ENCODE assay signal across 13 cellular contexts in the genomic region with DNA sequence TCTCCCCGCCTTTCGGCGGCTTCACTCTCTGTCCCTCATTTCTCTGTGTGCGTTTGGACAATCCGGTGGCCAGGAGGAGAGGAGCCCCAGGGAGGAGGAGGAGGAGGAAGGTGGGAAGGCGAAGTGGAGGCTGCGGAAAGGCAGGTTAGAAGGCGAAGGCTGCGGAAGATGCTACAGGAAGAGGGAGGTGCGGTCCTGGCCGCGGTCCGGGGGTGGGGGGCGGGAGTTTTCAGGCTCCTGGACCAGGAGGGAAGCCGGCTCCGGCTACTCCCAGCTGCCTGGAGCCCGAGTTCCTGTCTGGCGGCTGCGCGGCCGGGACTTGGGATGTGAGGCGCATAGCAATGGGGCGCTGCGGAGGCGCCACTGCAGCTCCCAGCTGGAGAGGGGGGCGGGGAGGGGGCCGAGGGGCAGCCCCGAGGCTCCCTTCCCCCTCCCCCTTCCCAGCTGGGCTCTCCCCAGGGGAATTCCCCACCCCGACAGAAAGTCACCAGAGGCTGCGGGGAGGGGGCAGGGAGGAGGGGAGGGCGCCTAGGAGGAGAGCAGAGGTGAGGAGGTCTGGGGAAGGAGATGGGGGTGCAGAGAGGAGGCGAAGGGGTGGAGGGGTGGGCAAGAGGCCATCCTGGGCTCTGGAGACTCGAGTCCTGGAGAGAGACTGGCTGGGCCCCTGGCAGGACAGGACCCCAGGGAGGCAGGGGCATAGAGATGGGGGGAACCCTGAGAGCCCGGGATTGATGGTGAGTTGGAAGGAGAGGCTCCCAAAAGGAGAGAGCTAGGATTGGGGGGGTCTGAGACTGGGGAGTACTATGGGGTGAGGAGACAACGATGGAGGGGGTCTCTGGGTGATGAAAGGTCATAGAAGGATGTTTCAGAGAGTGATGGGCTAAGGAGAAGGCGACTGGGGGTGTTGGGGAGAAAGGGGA. TPM values are rescaled to one million over a fixed set of nuclear protein-coding genes. Genes with fewer than 3 reads are reported as not detected.
A peak's percentile ranks its signal among the peaks of the same experiment; 100 is the strongest.
DNase-seq lines count a peak whose midpoint lies in the region; ATAC-seq lines count a peak whose summit lies in the region.
"Had no signal": no experiment of that assay in that cellular context is flagged by ENCODE, and none has a peak within 500 bp of the region (broad histone marks: within the 10 kb centered on the region; RNA-seq: fewer than 3 reads in every experiment).

No MANE protein-coding gene starts in this region.

- no peak overlapping the region for H3K27ac Mint-ChIP-seq in T-helper 2 cell treated with Interferon-gamma antibody and Interleukin-4, amounts not matched to agents 5 μg/mL and 100 μg/mL, for 36 hours
- H3K27ac Mint-ChIP-seq in activated T-helper 1 cell treated with anti-CD3 and anti-CD28 coated beads, Interleukin-12 subunit alpha, Interleukin-12 subunit beta, Interleukin-2, Interleukin-4 antibody, amounts not matched to agents 30 ng/mL and 10 ng/mL and 1 ng/mL, durations not matched to agents 14 hours and 24 hours and 36 hours, result no peak overlapping the region
- H3K27ac Mint-ChIP-seq in stimulated activated effector memory CD8-positive, alpha-beta T cell treated with anti-CD3 and anti-CD28 coated beads, Interleukin-12 subunit alpha, Interleukin-12 subunit beta, amount 100 ng/mL, for 72 hours, result peak overlapping the region; percentile 15

- H3K27me3 Mint-ChIP-seq in T-helper 2 cell treated with Interferon-gamma antibody and Interleukin-4, amounts not matched to agents 5 μg/mL and 100 μg/mL, for 36 hours (ENCODE audit: low read depth), result peaks cover 46% of the 10 kb centered on the region
- peaks cover 50% of the 10 kb centered on the region for H3K27me3 Mint-ChIP-seq in activated T-helper 1 cell treated with anti-CD3 and anti-CD28 coated beads, Interleukin-12 subunit alpha, Interleukin-12 subunit beta, Interleukin-2, Interleukin-4 antibody, amounts not matched to agents 30 ng/mL and 10 ng/mL and 1 ng/mL, durations not matched to agents 14 hours and 24 hours and 36 hours (ENCODE audit: insufficient read depth)

- peaks cover 41% of the 10 kb centered on the region for H3K27me3 ChIP-seq in iPS-18a (ENCODE audit: control insufficient read depth, insufficient read depth, low read length)

- H3K9me3 ChIP-seq in iPS-18a (ENCODE audit: control insufficient read depth, low read depth, low read length), result no peaks in the 10 kb centered on the region
- H3K9me3 ChIP-seq: ascending aorta had no signal

- intact Hi-C loops in activated T-helper 1 cell treated with anti-CD3 and anti-CD28 coated beads, Interleukin-12 subunit alpha, Interleukin-12 subunit beta, Interleukin-2, Interleukin-4 antibody, amounts not matched to agents 30 ng/mL and 10 ng/mL and 1 ng/mL, durations not matched to agents 14 hours and 24 hours and 36 hours (cut with micrococcal nuclease), result no loop called here

- H3K4me1 ChIP-seq in iPS-18a (ENCODE audit: control insufficient read depth, low read depth, low read length), result peaks cover 11% of the 10 kb centered on the region
- H3K4me1 ChIP-seq: ascending aorta had no signal

- DNase-seq in T-helper 2 cell treated with Interferon-gamma antibody and Interleukin-4, amounts not matched to agents 5 μg/mL and 100 μg/mL, for 36 hours (ENCODE audit: low spot score), result peak; percentile 6
- no peak for DNase-seq in T-helper 2 cell
- no peak for DNase-seq in activated T-helper 1 cell treated with anti-CD3 and anti-CD28 coated beads, Interleukin-12 subunit alpha, Interleukin-12 subunit beta, Interleukin-2, Interleukin-4 antibody, amounts not matched to agents 30 ng/mL and 10 ng/mL and 1 ng/mL, durations not matched to agents 14 hours and 24 hours and 36 hours (ENCODE audit: low spot score)
- no peak for DNase-seq in stimulated activated effector memory CD8-positive, alpha-beta T cell treated with anti-CD3 and anti-CD28 coated beads, Interleukin-12 subunit alpha, Interleukin-12 subunit beta, amount 100 ng/mL, for 72 hours (ENCODE audit: low spot score in 2 of 2)
- no peak for DNase-seq in NCI-H2081 treated with DMSO at 0.1 percent for 48 hours (lab: John Stamatoyannopoulos, UW)
- no peak for DNase-seq in epidermal melanocyte (ENCODE audit: insufficient read length, low spot score)
- DNase-seq: mesenchymal stem cell, MM.1S, T1000 had no signal

- no peaks in the 10 kb centered on the region for H3K9me3 Mint-ChIP-seq in T-helper 2 cell treated with Interferon-gamma antibody and Interleukin-4, amounts not matched to agents 5 μg/mL and 100 μg/mL, for 36 hours
- H3K9me3 Mint-ChIP-seq in activated T-helper 1 cell treated with anti-CD3 and anti-CD28 coated beads, Interleukin-12 subunit alpha, Interleukin-12 subunit beta, Interleukin-2, Interleukin-4 antibody, amounts not matched to agents 30 ng/mL and 10 ng/mL and 1 ng/mL, durations not matched to agents 14 hours and 24 hours and 36 hours, result no peaks in the 10 kb centered on the region
- no peaks in the 10 kb centered on the region for H3K9me3 Mint-ChIP-seq in stimulated activated effector memory CD8-positive, alpha-beta T cell treated with anti-CD3 and anti-CD28 coated beads, Interleukin-12 subunit alpha, Interleukin-12 subunit beta, amount 100 ng/mL, for 72 hours

- H3K4me3 ChIP-seq in iPS-18a (ENCODE audit: low read length), result peak overlapping the region; percentile 51
- H3K4me3 ChIP-seq: ascending aorta had no signal

- H3K4me1 Mint-ChIP-seq in T-helper 2 cell treated with Interferon-gamma antibody and Interleukin-4, amounts not matched to agents 5 μg/mL and 100 μg/mL, for 36 hours (ENCODE audit: low read depth), result peaks cover 8% of the 10 kb centered on the region
- H3K4me1 Mint-ChIP-seq in activated T-helper 1 cell treated with anti-CD3 and anti-CD28 coated beads, Interleukin-12 subunit alpha, Interleukin-12 subunit beta, Interleukin-2, Interleukin-4 antibody, amounts not matched to agents 30 ng/mL and 10 ng/mL and 1 ng/mL, durations not matched to agents 14 hours and 24 hours and 36 hours (ENCODE audit: low read depth), result peaks cover 10% of the 10 kb centered on the region
- peaks cover 21% of the 10 kb centered on the region for H3K4me1 Mint-ChIP-seq in stimulated activated effector memory CD8-positive, alpha-beta T cell treated with anti-CD3 and anti-CD28 coated beads, Interleukin-12 subunit alpha, Interleukin-12 subunit beta, amount 100 ng/mL, for 72 hours

- no peaks in the 10 kb centered on the region for H3K36me3 Mint-ChIP-seq in T-helper 2 cell treated with Interferon-gamma antibody and Interleukin-4, amounts not matched to agents 5 μg/mL and 100 μg/mL, for 36 hours (ENCODE audit: low read depth)
- H3K36me3 Mint-ChIP-seq in activated T-helper 1 cell treated with anti-CD3 and anti-CD28 coated beads, Interleukin-12 subunit alpha, Interleukin-12 subunit beta, Interleukin-2, Interleukin-4 antibody, amounts not matched to agents 30 ng/mL and 10 ng/mL and 1 ng/mL, durations not matched to agents 14 hours and 24 hours and 36 hours (ENCODE audit: low read depth), result no peaks in the 10 kb centered on the region
- no peaks in the 10 kb centered on the region for H3K36me3 Mint-ChIP-seq in stimulated activated effector memory CD8-positive, alpha-beta T cell treated with anti-CD3 and anti-CD28 coated beads, Interleukin-12 subunit alpha, Interleukin-12 subunit beta, amount 100 ng/mL, for 72 hours

- no peaks in the 10 kb centered on the region for H3K36me3 ChIP-seq in iPS-18a (ENCODE audit: control insufficient read depth, low read depth, low read length)
- H3K36me3 ChIP-seq: ascending aorta had no signal

- no peak overlapping the region for H3K9ac ChIP-seq in iPS-18a (ENCODE audit: low read length)

- H3K4me3 Mint-ChIP-seq in T-helper 2 cell treated with Interferon-gamma antibody and Interleukin-4, amounts not matched to agents 5 μg/mL and 100 μg/mL, for 36 hours, result no peak overlapping the region
- H3K4me3 Mint-ChIP-seq in activated T-helper 1 cell treated with anti-CD3 and anti-CD28 coated beads, Interleukin-12 subunit alpha, Interleukin-12 subunit beta, Interleukin-2, Interleukin-4 antibody, amounts not matched to agents 30 ng/mL and 10 ng/mL and 1 ng/mL, durations not matched to agents 14 hours and 24 hours and 36 hours, result peak overlapping the region; percentile 64
- H3K4me3 Mint-ChIP-seq in stimulated activated effector memory CD8-positive, alpha-beta T cell treated with anti-CD3 and anti-CD28 coated beads, Interleukin-12 subunit alpha, Interleukin-12 subunit beta, amount 100 ng/mL, for 72 hours, result peak overlapping the region; percentile 41

- no peak for ATAC-seq in stimulated activated effector memory CD8-positive, alpha-beta T cell treated with anti-CD3 and anti-CD28 coated beads, Interleukin-12 subunit alpha, Interleukin-12 subunit beta, amount 100 ng/mL, for 72 hours
- no peak for ATAC-seq in GM18520 (IDR thresholded peaks at IDR 0.05; ENCODE audit: unreplicated experiment)

- no peak overlapping the region for H3K27ac ChIP-seq in iPS-18a (ENCODE audit: low read length)
- H3K27ac ChIP-seq: ascending aorta had no signal

RNA-seq across cellular contexts. Expression of gene LRRC4B, which starts 2.0 kb away (rescaled TPM):
- 0.05 and 0.15 TPM in 2 replicates for total RNA-seq in activated T-helper 1 cell treated with anti-CD3 and anti-CD28 coated beads, Interleukin-12 subunit alpha, Interleukin-12 subunit beta, Interleukin-2, Interleukin-4 antibody, amounts not matched to agents 30 ng/mL and 10 ng/mL and 1 ng/mL, durations not matched to agents 14 hours and 24 hours and 36 hours

RNA-seq across cellular contexts. Expression of gene ASPDH, which starts 52.5 kb away (rescaled TPM):
- not detected in 2 replicates for total RNA-seq in activated T-helper 1 cell treated with anti-CD3 and anti-CD28 coated beads, Interleukin-12 subunit alpha, Interleukin-12 subunit beta, Interleukin-2, Interleukin-4 antibody, amounts not matched to agents 30 ng/mL and 10 ng/mL and 1 ng/mL, durations not matched to agents 14 hours and 24 hours and 36 hours
- total RNA-seq: ascending aorta, ureter had no signal

RNA-seq across cellular contexts. Expression of gene JOSD2, which starts 55.3 kb away (rescaled TPM):
- total RNA-seq in activated T-helper 1 cell treated with anti-CD3 and anti-CD28 coated beads, Interleukin-12 subunit alpha, Interleukin-12 subunit beta, Interleukin-2, Interleukin-4 antibody, amounts not matched to agents 30 ng/mL and 10 ng/mL and 1 ng/mL, durations not matched to agents 14 hours and 24 hours and 36 hours, result 38.5 and 41.7 TPM in 2 replicates
